2 cellular contexts compared by ENCODE assay signal in genomic region chr17:81022371-81022729, GRCh38.
TF ChIP-seq lines count a peak whose summit lies in the region.

No MANE protein-coding gene starts in this region.

TF ChIP-seq in SK-N-SH, 30 proteins besides CTCF, POLR2A, EP300 and RAD21 (continued from another document):
- TF ChIP-seq, protein P1, sequence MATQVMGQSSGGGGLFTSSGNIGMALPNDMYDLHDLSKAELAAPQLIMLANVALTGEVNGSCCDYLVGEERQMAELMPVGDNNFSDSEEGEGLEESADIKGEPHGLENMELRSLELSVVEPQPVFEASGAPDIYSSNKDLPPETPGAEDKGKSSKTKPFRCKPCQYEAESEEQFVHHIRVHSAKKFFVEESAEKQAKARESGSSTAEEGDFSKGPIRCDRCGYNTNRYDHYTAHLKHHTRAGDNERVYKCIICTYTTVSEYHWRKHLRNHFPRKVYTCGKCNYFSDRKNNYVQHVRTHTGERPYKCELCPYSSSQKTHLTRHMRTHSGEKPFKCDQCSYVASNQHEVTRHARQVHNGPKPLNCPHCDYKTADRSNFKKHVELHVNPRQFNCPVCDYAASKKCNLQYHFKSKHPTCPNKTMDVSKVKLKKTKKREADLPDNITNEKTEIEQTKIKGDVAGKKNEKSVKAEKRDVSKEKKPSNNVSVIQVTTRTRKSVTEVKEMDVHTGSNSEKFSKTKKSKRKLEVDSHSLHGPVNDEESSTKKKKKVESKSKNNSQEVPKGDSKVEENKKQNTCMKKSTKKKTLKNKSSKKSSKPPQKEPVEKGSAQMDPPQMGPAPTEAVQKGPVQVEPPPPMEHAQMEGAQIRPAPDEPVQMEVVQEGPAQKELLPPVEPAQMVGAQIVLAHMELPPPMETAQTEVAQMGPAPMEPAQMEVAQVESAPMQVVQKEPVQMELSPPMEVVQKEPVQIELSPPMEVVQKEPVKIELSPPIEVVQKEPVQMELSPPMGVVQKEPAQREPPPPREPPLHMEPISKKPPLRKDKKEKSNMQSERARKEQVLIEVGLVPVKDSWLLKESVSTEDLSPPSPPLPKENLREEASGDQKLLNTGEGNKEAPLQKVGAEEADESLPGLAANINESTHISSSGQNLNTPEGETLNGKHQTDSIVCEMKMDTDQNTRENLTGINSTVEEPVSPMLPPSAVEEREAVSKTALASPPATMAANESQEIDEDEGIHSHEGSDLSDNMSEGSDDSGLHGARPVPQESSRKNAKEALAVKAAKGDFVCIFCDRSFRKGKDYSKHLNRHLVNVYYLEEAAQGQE (IDR thresholded peaks at IDR 0.05; ENCODE audit: low read depth, low read length): no peak
- TF ChIP-seq, protein P2, sequence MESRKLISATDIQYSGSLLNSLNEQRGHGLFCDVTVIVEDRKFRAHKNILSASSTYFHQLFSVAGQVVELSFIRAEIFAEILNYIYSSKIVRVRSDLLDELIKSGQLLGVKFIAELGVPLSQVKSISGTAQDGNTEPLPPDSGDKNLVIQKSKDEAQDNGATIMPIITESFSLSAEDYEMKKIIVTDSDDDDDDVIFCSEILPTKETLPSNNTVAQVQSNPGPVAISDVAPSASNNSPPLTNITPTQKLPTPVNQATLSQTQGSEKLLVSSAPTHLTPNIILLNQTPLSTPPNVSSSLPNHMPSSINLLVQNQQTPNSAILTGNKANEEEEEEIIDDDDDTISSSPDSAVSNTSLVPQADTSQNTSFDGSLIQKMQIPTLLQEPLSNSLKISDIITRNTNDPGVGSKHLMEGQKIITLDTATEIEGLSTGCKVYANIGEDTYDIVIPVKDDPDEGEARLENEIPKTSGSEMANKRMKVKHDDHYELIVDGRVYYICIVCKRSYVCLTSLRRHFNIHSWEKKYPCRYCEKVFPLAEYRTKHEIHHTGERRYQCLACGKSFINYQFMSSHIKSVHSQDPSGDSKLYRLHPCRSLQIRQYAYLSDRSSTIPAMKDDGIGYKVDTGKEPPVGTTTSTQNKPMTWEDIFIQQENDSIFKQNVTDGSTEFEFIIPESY (IDR thresholded peaks at IDR 0.05; ENCODE audit: borderline replicate concordance, low read depth): no peak
- no peak for TF ChIP-seq TEAD4 (IDR thresholded peaks at IDR 0.05; ENCODE audit: borderline replicate concordance, insufficient read depth)
- no peak for TF ChIP-seq NRF1 (IDR thresholded peaks at IDR 0.05; ENCODE audit: low read depth, low read length)
- TF ChIP-seq, protein P3, sequence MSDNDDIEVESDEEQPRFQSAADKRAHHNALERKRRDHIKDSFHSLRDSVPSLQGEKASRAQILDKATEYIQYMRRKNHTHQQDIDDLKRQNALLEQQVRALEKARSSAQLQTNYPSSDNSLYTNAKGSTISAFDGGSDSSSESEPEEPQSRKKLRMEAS (IDR thresholded peaks at IDR 0.05; ENCODE audit: low read depth): no peak
- no peak for TF ChIP-seq TAF1 (IDR thresholded peaks at IDR 0.05; ENCODE audit: borderline replicate concordance, low read depth, low read length)
- no peak for TF ChIP-seq EZH2phosphoT487 (IDR thresholded peaks at IDR 0.05; ENCODE audit: borderline replicate concordance, low read depth)
- TF ChIP-seq FOSL2 (IDR thresholded peaks at IDR 0.05; ENCODE audit: borderline replicate concordance, low read depth): no peak
- TF ChIP-seq POLR2AphosphoS5 (IDR thresholded peaks at IDR 0.05; ENCODE audit: low read depth, low read length): no peak
- TF ChIP-seq, protein P4, sequence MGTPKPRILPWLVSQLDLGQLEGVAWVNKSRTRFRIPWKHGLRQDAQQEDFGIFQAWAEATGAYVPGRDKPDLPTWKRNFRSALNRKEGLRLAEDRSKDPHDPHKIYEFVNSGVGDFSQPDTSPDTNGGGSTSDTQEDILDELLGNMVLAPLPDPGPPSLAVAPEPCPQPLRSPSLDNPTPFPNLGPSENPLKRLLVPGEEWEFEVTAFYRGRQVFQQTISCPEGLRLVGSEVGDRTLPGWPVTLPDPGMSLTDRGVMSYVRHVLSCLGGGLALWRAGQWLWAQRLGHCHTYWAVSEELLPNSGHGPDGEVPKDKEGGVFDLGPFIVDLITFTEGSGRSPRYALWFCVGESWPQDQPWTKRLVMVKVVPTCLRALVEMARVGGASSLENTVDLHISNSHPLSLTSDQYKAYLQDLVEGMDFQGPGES (IDR thresholded peaks at IDR 0.05; ENCODE audit: low read depth, low read length): no peak
- no peak for TF ChIP-seq GABPA (IDR thresholded peaks at IDR 0.05; ENCODE audit: low read depth)
- no peak for TF ChIP-seq SIN3A (IDR thresholded peaks at IDR 0.05; ENCODE audit: borderline replicate concordance, low read depth, low read length)
- no peak for TF ChIP-seq MXI1 (IDR thresholded peaks at IDR 0.05; ENCODE audit: low read depth, low read length)
- TF ChIP-seq RCOR1 (IDR thresholded peaks at IDR 0.05; ENCODE audit: low read length): no peak
- TF ChIP-seq FOXM1 (IDR thresholded peaks at IDR 0.05; ENCODE audit: low read depth): no peak
- TF ChIP-seq YY1 (IDR thresholded peaks at IDR 0.05; ENCODE audit: low read depth): no peak

TF ChIP-seq in SK-N-SH treated with all-trans-retinoic acid at 6 μM for 48 hours, 23 proteins besides CTCF, POLR2A, EP300 and RAD21 (continued from another document):
- TF ChIP-seq BACH2 (CRISPR knock-in tag; IDR thresholded peaks at IDR 0.05; ENCODE audit: borderline replicate concordance): no peak
- TF ChIP-seq ISL1 (CRISPR knock-in tag; IDR thresholded peaks at IDR 0.05): no peak
- TF ChIP-seq ZC3H10 (CRISPR knock-in tag; IDR thresholded peaks at IDR 0.05): no peak
- TF ChIP-seq ZNF8 (CRISPR knock-in tag; IDR thresholded peaks at IDR 0.05): no peak
- TF ChIP-seq, protein P5, sequence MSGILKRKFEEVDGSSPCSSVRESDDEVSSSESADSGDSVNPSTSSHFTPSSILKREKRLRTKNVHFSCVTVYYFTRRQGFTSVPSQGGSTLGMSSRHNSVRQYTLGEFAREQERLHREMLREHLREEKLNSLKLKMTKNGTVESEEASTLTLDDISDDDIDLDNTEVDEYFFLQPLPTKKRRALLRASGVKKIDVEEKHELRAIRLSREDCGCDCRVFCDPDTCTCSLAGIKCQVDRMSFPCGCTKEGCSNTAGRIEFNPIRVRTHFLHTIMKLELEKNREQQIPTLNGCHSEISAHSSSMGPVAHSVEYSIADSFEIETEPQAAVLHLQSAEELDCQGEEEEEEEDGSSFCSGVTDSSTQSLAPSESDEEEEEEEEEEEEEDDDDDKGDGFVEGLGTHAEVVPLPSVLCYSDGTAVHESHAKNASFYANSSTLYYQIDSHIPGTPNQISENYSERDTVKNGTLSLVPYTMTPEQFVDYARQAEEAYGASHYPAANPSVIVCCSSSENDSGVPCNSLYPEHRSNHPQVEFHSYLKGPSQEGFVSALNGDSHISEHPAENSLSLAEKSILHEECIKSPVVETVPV (CRISPR knock-in tag; IDR thresholded peaks at IDR 0.05): no peak
- TF ChIP-seq TSHZ2 (CRISPR knock-in tag; IDR thresholded peaks at IDR 0.05): no peak
TF ChIP-seq in SK-N-SH treated with all-trans-retinoic acid at 6 μM for 48 hours: peak in this region for 0.
